ENCODE assay signal across 9 cellular contexts in genomic region chrX:25144043-25144940, GRCh38.
DNase-seq lines count a peak whose midpoint lies in the region; ATAC-seq and TF ChIP-seq lines count a peak whose summit lies in the region.
"Had no signal": no experiment of that assay in that cellular context is flagged by ENCODE, and none has a peak within 500 bp of the region (broad histone marks: within the 10 kb centered on the region; RNA-seq: fewer than 3 reads in every experiment).

No MANE protein-coding gene starts in this region.

- no peaks in the 10 kb centered on the region for H3K36me3 ChIP-seq in OCI-LY7 (ENCODE audit: insufficient read depth, low read length)
- H3K36me3 ChIP-seq in cardiac muscle cell: no peaks in the 10 kb centered on the region

- peak overlapping the region; percentile 62; the same call in 1 of the 2 replicates for H3K4me3 Mint-ChIP-seq in HFFc6
- no peak overlapping the region for H3K4me3 Mint-ChIP-seq in activated naive CD4-positive, alpha-beta T cell treated with anti-CD3 and anti-CD28 coated beads for 36 hours
- no peak overlapping the region for H3K4me3 Mint-ChIP-seq in progenitor cell of endocrine pancreas (ENCODE audit: low read depth)
- H3K4me3 Mint-ChIP-seq: stimulated activated naive CD8-positive, alpha-beta T cell treated with anti-CD3 and anti-CD28 coated beads, Interleukin-15, Interleukin-2, amounts not matched to agents 100 ng/mL and 50 ng/mL, for 24 hours had no signal

- H3K4me1 ChIP-seq in OCI-LY7 (ENCODE audit: insufficient read depth, low read length, poor library complexity, severe bottlenecking) (no peaks in the 10 kb centered on the region), cardiac muscle cell (ENCODE audit: low read depth) (no peaks in the 10 kb centered on the region)

- intact Hi-C loops in OCI-LY7 (cut with micrococcal nuclease; ENCODE audit: unreplicated experiment): loop anchor here (5.0 to 10.0 kb wide), 2 partner anchors 392 to 749 kb away; no protein-coding TSS in a partner anchor
- intact Hi-C loops in activated naive CD4-positive, alpha-beta T cell treated with anti-CD3 and anti-CD28 coated beads for 36 hours (cut with micrococcal nuclease): loop anchor here (1.0 to 5.0 kb wide), 3 partner anchors 121 to 392 kb away; no protein-coding TSS in a partner anchor

- H2AFZ ChIP-seq in OCI-LY7 (ENCODE audit: low read length): no peak overlapping the region

- peak; percentile 26 for DNase-seq in COLO829 (ENCODE audit: low spot score)
- peak; percentile 18 for DNase-seq in HFFc6
- DNase-seq in OCI-LY7 (ENCODE audit: low spot score): peak; percentile 29
- DNase-seq in activated naive CD4-positive, alpha-beta T cell treated with anti-CD3 and anti-CD28 coated beads for 36 hours: peak; percentile 51
- peak; percentile 67 to 84 for DNase-seq in cardiac muscle cell (ENCODE audit: low read depth in 1 of 2, low spot score in 1 of 2)
- peak; percentile 48 for DNase-seq in progenitor cell of endocrine pancreas (ENCODE audit: low spot score, unreplicated experiment)
- no peak for DNase-seq in central memory CD4-positive, alpha-beta T cell

- CTCF ChIA-PET in OCI-LY7 (lab: Charles Lee; ENCODE audit: unreplicated experiment): no interaction called here
- CTCF ChIA-PET in activated naive CD4-positive, alpha-beta T cell treated with anti-CD3 and anti-CD28 coated beads for 36 hours (lab: Charles Lee): interaction anchor here (0.7 to 2.4 kb wide), 12 partner anchors 47 to 1667 kb away, joined by 3 to 12 read pairs (median 3); partner anchors contain the start of gene ARX

- H3K9me2 ChIP-seq in OCI-LY7 (ENCODE audit: insufficient read depth, low read length): no peaks in the 10 kb centered on the region

- H3K4me1 Mint-ChIP-seq in HFFc6 (ENCODE audit: low read depth): no peaks in the 10 kb centered on the region; the same call in 1 of the 2 replicates
- no peaks in the 10 kb centered on the region for H3K4me1 Mint-ChIP-seq in activated naive CD4-positive, alpha-beta T cell treated with anti-CD3 and anti-CD28 coated beads for 36 hours (ENCODE audit: low read depth)
- H3K4me1 Mint-ChIP-seq in progenitor cell of endocrine pancreas (ENCODE audit: low read depth): no peaks in the 10 kb centered on the region

- H3K79me2 ChIP-seq in OCI-LY7 (ENCODE audit: insufficient read depth, low read depth, low read length): no peaks in the 10 kb centered on the region

- H3K9me3 ChIP-seq in OCI-LY7 (ENCODE audit: low read length) (no peaks in the 10 kb centered on the region), cardiac muscle cell (ENCODE audit: low read depth) (no peaks in the 10 kb centered on the region)

- no peak for ATAC-seq in HG03175 (IDR thresholded peaks at IDR 0.05; ENCODE audit: unreplicated experiment)

- H3K27me3 Mint-ChIP-seq in HFFc6 (ENCODE audit: insufficient read depth): peaks cover 7% of the 10 kb centered on the region
- peaks cover 2% of the 10 kb centered on the region for H3K27me3 Mint-ChIP-seq in activated naive CD4-positive, alpha-beta T cell treated with anti-CD3 and anti-CD28 coated beads for 36 hours (ENCODE audit: low read depth)
- H3K27me3 Mint-ChIP-seq in progenitor cell of endocrine pancreas: peaks cover 56% of the 10 kb centered on the region

- no peaks in the 10 kb centered on the region for H4K20me1 ChIP-seq in OCI-LY7 (ENCODE audit: insufficient read depth, low read length)

- TF ChIP-seq CTCF in HFFc6 (IDR thresholded peaks at IDR 0.05): peak; percentile 82
- TF ChIP-seq CTCF in OCI-LY7 (conservative IDR thresholded peaks at IDR 0.05; ENCODE audit: low read length): peak; percentile 78
- peak; percentile 59 for TF ChIP-seq CTCF in cardiac muscle cell (IDR thresholded peaks at IDR 0.05; ENCODE audit: low read depth, low read length)
- TF ChIP-seq CTCF in progenitor cell of endocrine pancreas (IDR thresholded peaks at IDR 0.05; ENCODE audit: unreplicated experiment): peak; percentile 94

- H3K27ac Mint-ChIP-seq in HFFc6: no peak overlapping the region
- H3K27ac Mint-ChIP-seq in activated naive CD4-positive, alpha-beta T cell treated with anti-CD3 and anti-CD28 coated beads for 36 hours: no peak overlapping the region
- H3K27ac Mint-ChIP-seq in progenitor cell of endocrine pancreas: no peak overlapping the region
- H3K27ac Mint-ChIP-seq: stimulated activated naive CD8-positive, alpha-beta T cell treated with anti-CD3 and anti-CD28 coated beads, Interleukin-15, Interleukin-2, amounts not matched to agents 100 ng/mL and 50 ng/mL, for 24 hours had no signal

- no peaks in the 10 kb centered on the region for H3K9me3 Mint-ChIP-seq in HFFc6
- H3K9me3 Mint-ChIP-seq in activated naive CD4-positive, alpha-beta T cell treated with anti-CD3 and anti-CD28 coated beads for 36 hours: no peaks in the 10 kb centered on the region
- H3K9me3 Mint-ChIP-seq in progenitor cell of endocrine pancreas (ENCODE audit: low read depth): no peaks in the 10 kb centered on the region
- H3K9me3 Mint-ChIP-seq: stimulated activated naive CD8-positive, alpha-beta T cell treated with anti-CD3 and anti-CD28 coated beads, Interleukin-15, Interleukin-2, amounts not matched to agents 100 ng/mL and 50 ng/mL, for 24 hours had no signal

- no peak overlapping the region for H3K27ac ChIP-seq in OCI-LY7 (ENCODE audit: low read depth, low read length, poor library complexity, severe bottlenecking)
- H3K27ac ChIP-seq in cardiac muscle cell: no peak overlapping the region

- H3K36me3 Mint-ChIP-seq in HFFc6 (ENCODE audit: low read depth) (no peaks in the 10 kb centered on the region), progenitor cell of endocrine pancreas (ENCODE audit: insufficient read depth) (no peaks in the 10 kb centered on the region)
- no peaks in the 10 kb centered on the region for H3K36me3 Mint-ChIP-seq in activated naive CD4-positive, alpha-beta T cell treated with anti-CD3 and anti-CD28 coated beads for 36 hours (ENCODE audit: low read depth)

- POLR2A ChIA-PET in OCI-LY7 (lab: Charles Lee): no interaction called here

- H3K4me3 ChIP-seq in OCI-LY7 (ENCODE audit: low read depth, low read length, poor library complexity, severe bottlenecking): no peak overlapping the region
- H3K4me3 ChIP-seq in cardiac muscle cell: no peak overlapping the region

- BruUV-seq in OCI-LY7 (replicated peaks; lab: Mats Ljungman, UMichigan): no TSS peak

- H3K27me3 ChIP-seq in cardiac muscle cell: peaks cover 13% of the 10 kb centered on the region

- no peak overlapping the region for H3K4me2 ChIP-seq in OCI-LY7 (ENCODE audit: low read length)
